Comparison of ENCODE assay signal across 10 cellular contexts in genomic region chr4:26032572-26033320, GRCh38.
A peak's percentile ranks its signal among the peaks of the same experiment; 100 is the strongest.
DNase-seq lines count a peak whose midpoint lies in the region; ATAC-seq and TF ChIP-seq lines count a peak whose summit lies in the region.
"Had no signal": no experiment of that assay in that cellular context is flagged by ENCODE, and none has a peak within 500 bp of the region (broad histone marks: within the 10 kb centered on the region; RNA-seq: fewer than 3 reads in every experiment).

No MANE protein-coding gene starts in this region.

- H3K36me3 Mint-ChIP-seq in stimulated activated effector memory CD8-positive, alpha-beta T cell treated with anti-CD3 and anti-CD28 coated beads, Interleukin-12 subunit alpha, Interleukin-12 subunit beta, amount 100 ng/mL, for 72 hours, result no peaks in the 10 kb centered on the region
- H3K36me3 Mint-ChIP-seq: activated naive CD8-positive, alpha-beta T cell treated with anti-CD3 and anti-CD28 coated beads for 36 hours had no signal

- peak overlapping the region; percentile 37; the same call in 1 of the 3 replicates for H2BK15ac ChIP-seq in IMR-90 (ENCODE audit: low read depth, low read length)

- no peak overlapping the region for H3K27ac Mint-ChIP-seq in stimulated activated effector memory CD8-positive, alpha-beta T cell treated with anti-CD3 and anti-CD28 coated beads, Interleukin-12 subunit alpha, Interleukin-12 subunit beta, amount 100 ng/mL, for 72 hours
- H3K27ac Mint-ChIP-seq: activated naive CD8-positive, alpha-beta T cell treated with anti-CD3 and anti-CD28 coated beads for 36 hours had no signal

- no peaks in the 10 kb centered on the region; the same call in 1 of the 2 replicates for H4K20me1 ChIP-seq in IMR-90 (ENCODE audit: insufficient read depth, low read length)

- dilution Hi-C loops in IMR-90 (cut with HindIII; ENCODE audit: low sequenced_read_pairs, unreplicated experiment), result no loop called here

- peaks cover 19% of the 10 kb centered on the region for H3K4me1 ChIP-seq in IMR-90 (ENCODE audit: control insufficient read depth, insufficient read depth, low read length)
- no peaks in the 10 kb centered on the region for H3K4me1 ChIP-seq in breast epithelium
- peaks cover 4% of the 10 kb centered on the region for H3K4me1 ChIP-seq in mucosa of descending colon (ENCODE audit: low read depth)

- intact Hi-C loops in IMR-90 (cut with micrococcal nuclease) (loop anchor here (1.0 to 5.0 kb wide), 2 partner anchors 110 to 288 kb away; no protein-coding TSS in a partner anchor), breast epithelium (cut with DNase I; ENCODE audit: low total_unique reads) (no loop called here), mucosa of descending colon (cut with DNase I, micrococcal nuclease) (no loop called here)

- peaks cover 7% of the 10 kb centered on the region for H3K9me1 ChIP-seq in IMR-90 (ENCODE audit: insufficient read depth, low read length)

- BruUV-seq in IMR-90 (replicated peaks; lab: Mats Ljungman, UMichigan), result no TSS peak

- no peaks in the 10 kb centered on the region for H3K9me3 Mint-ChIP-seq in stimulated activated effector memory CD8-positive, alpha-beta T cell treated with anti-CD3 and anti-CD28 coated beads, Interleukin-12 subunit alpha, Interleukin-12 subunit beta, amount 100 ng/mL, for 72 hours

- H3K4ac ChIP-seq in IMR-90 (ENCODE audit: low read depth, low read length), result peak overlapping the region; percentile 67

- peaks cover 4% of the 10 kb centered on the region; the same call in 1 of the 2 replicates for H3K9me3 ChIP-seq in AG04450 (ENCODE audit: control insufficient read depth, insufficient read depth, low read length)
- H3K9me3 ChIP-seq in IMR-90 (ENCODE audit: control insufficient read depth, insufficient read depth, low read length), result no peaks in the 10 kb centered on the region
- H3K9me3 ChIP-seq in breast epithelium, result no peaks in the 10 kb centered on the region
- H3K9me3 ChIP-seq in mucosa of descending colon, result no peaks in the 10 kb centered on the region

- H3K9ac ChIP-seq in IMR-90 (ENCODE audit: low read depth, low read length), result no peak overlapping the region

- no peak overlapping the region for H3K4me3 Mint-ChIP-seq in stimulated activated effector memory CD8-positive, alpha-beta T cell treated with anti-CD3 and anti-CD28 coated beads, Interleukin-12 subunit alpha, Interleukin-12 subunit beta, amount 100 ng/mL, for 72 hours
- H3K4me3 Mint-ChIP-seq: activated naive CD8-positive, alpha-beta T cell treated with anti-CD3 and anti-CD28 coated beads for 36 hours had no signal

- H3K4me1 Mint-ChIP-seq in stimulated activated effector memory CD8-positive, alpha-beta T cell treated with anti-CD3 and anti-CD28 coated beads, Interleukin-12 subunit alpha, Interleukin-12 subunit beta, amount 100 ng/mL, for 72 hours, result peaks cover 59% of the 10 kb centered on the region

- H3K14ac ChIP-seq in IMR-90 (replicated peaks; ENCODE audit: low read depth, low read length), result peak overlapping the region; percentile 70

- WGBS in IMR-90 (ENCODE audit: extremely low coverage in 2 of 2, insufficient read length in 1 of 2), 2 experiments, result 30% methylated on average over 4 of the region's 7 CpGs; no CpG with 5 or more reads in 1 of the 2 experiments

- no peaks in the 10 kb centered on the region for H3K79me1 ChIP-seq in IMR-90 (ENCODE audit: low read depth in 1 of 2, low read length in 2 of 2)

- H4K8ac ChIP-seq in IMR-90 (ENCODE audit: low read depth in 2 of 2, low read length in 2 of 2), result peak overlapping the region; percentile 18 to 22; a peak in 3 of 4 replicates

- no peak overlapping the region for H2AK9ac ChIP-seq in IMR-90 (replicated peaks; ENCODE audit: low read depth, low read length, poor library complexity)

- CTCF ChIA-PET in AG04450 (lab: Charles Lee) (interaction anchor here (0.7 to 2.5 kb wide), 4 partner anchors 164 to 378 kb away, joined by 3 to 8 read pairs (median 4); no protein-coding TSS in a partner anchor), IMR-90 (lab: Yijun Ruan, JAX) (no interaction called here)

- no peak for TF ChIP-seq POLR2A in IMR-90 (IDR thresholded peaks at IDR 0.05; ENCODE audit: low read depth, low read length)
- TF ChIP-seq POLR2A in breast epithelium (IDR thresholded peaks at IDR 0.05), result no peak

- peak overlapping the region; percentile 55; the same call in 1 of the 2 replicates for H2BK20ac ChIP-seq in IMR-90 (ENCODE audit: low read depth, low read length)

- ATAC-seq in IMR-90 (ENCODE audit: low read depth), result peak; percentile 73
- peak; percentile 17 for ATAC-seq in mucosa of descending colon
- no peak for ATAC-seq in stimulated activated effector memory CD8-positive, alpha-beta T cell treated with anti-CD3 and anti-CD28 coated beads, Interleukin-12 subunit alpha, Interleukin-12 subunit beta, amount 100 ng/mL, for 72 hours

- H2AK5ac ChIP-seq in IMR-90 (ENCODE audit: low read depth, low read length), result peak overlapping the region; percentile 48; the same call in 1 of the 2 replicates

- H4K91ac ChIP-seq in IMR-90 (ENCODE audit: insufficient read depth, low read depth, low read length), result peak overlapping the region; percentile 28; the same call in 1 of the 2 replicates

- no peak overlapping the region for H3K4me3 ChIP-seq in AG04450 (ENCODE audit: low read depth, low read length)
- no peak overlapping the region for H3K4me3 ChIP-seq in IMR-90 (ENCODE audit: insufficient read depth, low read depth, low read length)
- no peak overlapping the region for H3K4me3 ChIP-seq in breast epithelium
- H3K4me3 ChIP-seq in mucosa of descending colon, result no peak overlapping the region

- H2BK120ac ChIP-seq in IMR-90 (ENCODE audit: low read depth, low read length), result peak overlapping the region; percentile 22; the same call in 1 of the 2 replicates

- DNase-seq in AG04450 (ENCODE audit: low read depth, low spot score) (peak; percentile 69), IMR-90 (peak; percentile 91), breast epithelium (ENCODE audit: low spot score in 2 of 2) (no peak), mucosa of descending colon (peak in 1 of 3 donors; percentile 24), activated T-cell treated with anti-CD3 and anti-CD28 coated beads for 4 hours (no peak), GM19238 (ENCODE audit: insufficient read length, low spot score) (no peak), T-helper 2 cell (no peak)
- DNase-seq in stimulated activated effector memory CD8-positive, alpha-beta T cell treated with anti-CD3 and anti-CD28 coated beads, Interleukin-12 subunit alpha, Interleukin-12 subunit beta, amount 100 ng/mL, for 72 hours (ENCODE audit: low spot score in 2 of 2), result no peak
- DNase-seq: activated naive CD8-positive, alpha-beta T cell treated with anti-CD3 and anti-CD28 coated beads for 36 hours; NCI-H187 had no signal

- peak overlapping the region; percentile 19; the same call in 1 of the 2 replicates for H3K23ac ChIP-seq in IMR-90 (ENCODE audit: low read depth, low read length)

- H3K27me3 ChIP-seq in AG04450 (ENCODE audit: control insufficient read depth, insufficient read depth, low read length) (no peaks in the 10 kb centered on the region), IMR-90 (ENCODE audit: control insufficient read depth, insufficient read depth, low read length) (no peaks in the 10 kb centered on the region), breast epithelium (no peaks in the 10 kb centered on the region)

- peak overlapping the region; percentile 74 for H2BK5ac ChIP-seq in IMR-90 (ENCODE audit: low read depth, low read length, poor library complexity, severe bottlenecking)

- in situ Hi-C loops in IMR-90 (cut with MboI; ENCODE audit: low sequenced_read_pairs), result no loop called here

- H3K18ac ChIP-seq in IMR-90 (ENCODE audit: low read depth, low read length), result peak overlapping the region; percentile 79

- H4K5ac ChIP-seq in IMR-90 (ENCODE audit: low read depth, low read length), result peak overlapping the region; percentile 48; the same call in 1 of the 2 replicates

- H3K27ac ChIP-seq in AG04450 (ENCODE audit: low read depth, low read length) (peak overlapping the region; percentile 83), IMR-90 (ENCODE audit: insufficient read depth, low read length) (peak overlapping the region; percentile 57; the same call in 1 of the 2 replicates), breast epithelium (peak overlapping the region; percentile 40 to 71)

- 0 out of 2 replicates have a peak overlapping the region, but pooled peaks have one; percentile 5 for H3K4me2 ChIP-seq in IMR-90 (ENCODE audit: low read depth, low read length)

- TF ChIP-seq CTCF in AG04450 (IDR thresholded peaks at IDR 0.05; ENCODE audit: low read depth, low read length), result no peak
- no peak for TF ChIP-seq CTCF in IMR-90 (conservative IDR thresholded peaks at IDR 0.05; ENCODE audit: low read depth, low read length)
- TF ChIP-seq CTCF in breast epithelium (IDR thresholded peaks at IDR 0.05), result no peak
- no peak for TF ChIP-seq CTCF in mucosa of descending colon (IDR thresholded peaks at IDR 0.05)

- TF ChIP-seq RAD21 in IMR-90 (IDR thresholded peaks at IDR 0.05; ENCODE audit: low read length), result no peak; the same call in 1 of the 2 replicates

- POLR2A ChIA-PET in AG04450 (lab: Yijun Ruan, JAX), result interaction anchor here (0.9 kb wide), 1 partner anchor 51 kb away, joined by 3 read pairs; no protein-coding TSS in a partner anchor
- POLR2A ChIA-PET in IMR-90 (lab: Charles Lee; ENCODE audit: unreplicated experiment), result no interaction called here

- H3K36me3 ChIP-seq in IMR-90 (ENCODE audit: control insufficient read depth, insufficient read depth, low read length) (no peaks in the 10 kb centered on the region), breast epithelium (no peaks in the 10 kb centered on the region), mucosa of descending colon (ENCODE audit: low read depth) (no peaks in the 10 kb centered on the region)

- peak overlapping the region; percentile 14 for H2AFZ ChIP-seq in IMR-90 (replicated peaks; ENCODE audit: low read length, poor library complexity)

- no peak overlapping the region for H3K56ac ChIP-seq in IMR-90 (ENCODE audit: extremely low read depth, insufficient read depth, low read length)

TF ChIP-seq in IMR-90, 13 proteins besides CTCF, POLR2A, EP300 and RAD21 (continues in another document):
- TF ChIP-seq NFE2L2 (IDR thresholded peaks at IDR 0.05; ENCODE audit: low read depth, low read length) (no peak), FOS (IDR thresholded peaks at IDR 0.05; ENCODE audit: low read depth, low read length) (0 out of 2 replicates have a peak, but pooled peaks have one; percentile 7), RFX5 (IDR thresholded peaks at IDR 0.05; ENCODE audit: low read depth, low read length) (no peak), MAZ (IDR thresholded peaks at IDR 0.05; ENCODE audit: borderline replicate concordance, low read depth, low read length) (no peak), MXI1 (IDR thresholded peaks at IDR 0.05; ENCODE audit: borderline replicate concordance, low read depth, low read length) (no peak)

Comparison
In these comparisons a context has a peak if more than half of its experiments do, and no peak if none do; other contexts are left out.
1. DNase-seq: peak in AG04450 (single experiment) and IMR-90 (single experiment); none in breast epithelium (0 of 2), activated T-cell treated with anti-CD3 and anti-CD28 coated beads for 4 hours (single experiment), GM19238 (single experiment), T-helper 2 cell (0 of 5) and stimulated activated effector memory CD8-positive, alpha-beta T cell treated with anti-CD3 and anti-CD28 coated beads, Interleukin-12 subunit alpha, Interleukin-12 subunit beta, amount 100 ng/mL, for 72 hours (0 of 2).
2. Peak in every context shown above with its lines, with median percentiles within 50 percentile points of each other: H3K27ac ChIP-seq.